In the genomic region with DNA sequence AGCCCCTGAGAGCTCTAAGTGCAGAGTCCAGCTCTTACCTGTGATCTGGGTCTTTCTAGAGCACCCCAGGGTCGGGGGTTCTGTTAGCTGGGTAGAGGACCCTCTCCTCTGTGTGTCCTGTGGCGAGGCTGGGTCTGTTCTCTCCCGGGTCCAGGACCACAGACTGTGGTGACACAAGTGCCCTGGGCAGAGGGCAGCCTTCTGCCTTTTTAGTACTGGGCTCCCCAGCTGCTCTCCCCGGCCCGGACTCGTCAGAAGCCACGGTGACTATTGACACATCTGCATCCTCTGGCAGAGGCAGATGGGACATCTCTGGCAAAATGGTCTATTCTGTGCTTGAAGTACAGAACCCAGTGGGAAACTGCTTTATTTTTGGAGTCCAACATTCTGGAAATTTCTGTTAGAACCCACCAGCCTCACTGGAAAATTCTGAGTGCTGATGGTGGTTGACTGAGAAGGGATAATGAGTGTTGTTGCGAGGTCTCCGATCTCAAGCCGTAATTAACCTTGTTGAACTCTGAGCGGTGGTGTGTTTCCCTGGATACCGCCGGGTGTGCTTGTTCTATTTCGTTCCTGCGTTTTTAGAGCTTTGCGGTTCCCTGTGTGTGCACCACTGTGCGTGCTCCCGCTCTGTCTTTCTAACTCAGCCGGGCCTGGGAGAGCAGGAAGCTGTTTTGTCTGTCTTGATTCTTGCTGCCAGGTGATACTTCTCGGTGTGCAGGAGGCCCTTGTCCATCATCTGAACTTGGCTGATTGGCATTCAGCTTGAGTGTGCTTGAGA, we compare ENCODE assay signal across 1 cellular context.
TF ChIP-seq lines count a peak whose summit lies in the region.

No MANE protein-coding gene starts in this region.

TF ChIP-seq in neural cell, 6 proteins besides CTCF, POLR2A, EP300 and RAD21:
- TF ChIP-seq EZH2 (IDR thresholded peaks at IDR 0.05; ENCODE audit: borderline replicate concordance, insufficient read depth, low read length, poor library complexity, severe bottlenecking) = no peak
- no peak for TF ChIP-seq SMC3 (conservative IDR thresholded peaks at IDR 0.05; ENCODE audit: poor library complexity)
- no peak for TF ChIP-seq POLR2AphosphoS5 (IDR thresholded peaks at IDR 0.05)
- no peak for TF ChIP-seq MXI1 (conservative IDR thresholded peaks at IDR 0.05; ENCODE audit: poor library complexity, severe bottlenecking)
- TF ChIP-seq, protein P1, sequence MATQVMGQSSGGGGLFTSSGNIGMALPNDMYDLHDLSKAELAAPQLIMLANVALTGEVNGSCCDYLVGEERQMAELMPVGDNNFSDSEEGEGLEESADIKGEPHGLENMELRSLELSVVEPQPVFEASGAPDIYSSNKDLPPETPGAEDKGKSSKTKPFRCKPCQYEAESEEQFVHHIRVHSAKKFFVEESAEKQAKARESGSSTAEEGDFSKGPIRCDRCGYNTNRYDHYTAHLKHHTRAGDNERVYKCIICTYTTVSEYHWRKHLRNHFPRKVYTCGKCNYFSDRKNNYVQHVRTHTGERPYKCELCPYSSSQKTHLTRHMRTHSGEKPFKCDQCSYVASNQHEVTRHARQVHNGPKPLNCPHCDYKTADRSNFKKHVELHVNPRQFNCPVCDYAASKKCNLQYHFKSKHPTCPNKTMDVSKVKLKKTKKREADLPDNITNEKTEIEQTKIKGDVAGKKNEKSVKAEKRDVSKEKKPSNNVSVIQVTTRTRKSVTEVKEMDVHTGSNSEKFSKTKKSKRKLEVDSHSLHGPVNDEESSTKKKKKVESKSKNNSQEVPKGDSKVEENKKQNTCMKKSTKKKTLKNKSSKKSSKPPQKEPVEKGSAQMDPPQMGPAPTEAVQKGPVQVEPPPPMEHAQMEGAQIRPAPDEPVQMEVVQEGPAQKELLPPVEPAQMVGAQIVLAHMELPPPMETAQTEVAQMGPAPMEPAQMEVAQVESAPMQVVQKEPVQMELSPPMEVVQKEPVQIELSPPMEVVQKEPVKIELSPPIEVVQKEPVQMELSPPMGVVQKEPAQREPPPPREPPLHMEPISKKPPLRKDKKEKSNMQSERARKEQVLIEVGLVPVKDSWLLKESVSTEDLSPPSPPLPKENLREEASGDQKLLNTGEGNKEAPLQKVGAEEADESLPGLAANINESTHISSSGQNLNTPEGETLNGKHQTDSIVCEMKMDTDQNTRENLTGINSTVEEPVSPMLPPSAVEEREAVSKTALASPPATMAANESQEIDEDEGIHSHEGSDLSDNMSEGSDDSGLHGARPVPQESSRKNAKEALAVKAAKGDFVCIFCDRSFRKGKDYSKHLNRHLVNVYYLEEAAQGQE (IDR thresholded peaks at IDR 0.05; ENCODE audit: borderline replicate concordance) = no peak
